21 cellular contexts compared by ENCODE assay signal in genomic region chr15:74824976-74825375, GRCh38. TPM values are rescaled to one million over a fixed set of nuclear protein-coding genes. Genes with fewer than 3 reads are reported as not detected.
DNase-seq lines count a peak whose midpoint lies in the region; ATAC-seq and TF ChIP-seq lines count a peak whose summit lies in the region.
"Had no signal": no experiment of that assay in that cellular context is flagged by ENCODE, and none has a peak within 500 bp of the region (broad histone marks: within the 10 kb centered on the region; RNA-seq: fewer than 3 reads in every experiment).

No MANE protein-coding gene starts in this region.

- no peak for TF ChIP-seq CTCF in Panc1 (IDR thresholded peaks at IDR 0.05)
- TF ChIP-seq CTCF in glutamatergic neuron (IDR thresholded peaks at IDR 0.05; ENCODE audit: partially characterized antibody, unreplicated experiment): no peak

- H3K4me3 Mint-ChIP-seq in glutamatergic neuron (ENCODE audit: unreplicated experiment): peak overlapping the region; percentile 12
- H3K4me3 Mint-ChIP-seq: B cell; CD8-positive, alpha-beta T cell; HFFc6 had no signal

- BruUV-seq in Panc1 (replicated peaks; lab: Mats Ljungman, UMichigan): no TSS peak

- H3K9me3 ChIP-seq in Karpas-422 (ENCODE audit: low read length): no peaks in the 10 kb centered on the region
- H3K9me3 ChIP-seq in Panc1 (ENCODE audit: control insufficient read depth, insufficient read depth, low read depth, low read length): no peaks in the 10 kb centered on the region
- H3K9me3 ChIP-seq: BLaER1, Caco-2, HAP-1 had no signal

- POLR2A ChIA-PET in Panc1 (lab: Charles Lee): interaction anchor here (0.5 kb wide), 1 partner anchor 55 kb away, joined by 9 read pairs; no protein-coding TSS in a partner anchor

- H3K36me3 Mint-ChIP-seq in glutamatergic neuron (ENCODE audit: unreplicated experiment): no peaks in the 10 kb centered on the region
- H3K36me3 Mint-ChIP-seq: CD4-positive, CD25-positive, alpha-beta regulatory T cell; CD8-positive, alpha-beta T cell had no signal

- H4K20me1 ChIP-seq in Karpas-422 (ENCODE audit: insufficient read depth, low read depth, low read length): no peaks in the 10 kb centered on the region

- no peak overlapping the region for H3K4me3 ChIP-seq in Karpas-422 (ENCODE audit: low read length)
- H3K4me3 ChIP-seq in Panc1 (ENCODE audit: low read depth in 2 of 2, low read length in 2 of 2): no peak overlapping the region
- H3K4me3 ChIP-seq: BLaER1, GM12878, HAP-1 had no signal

- no peak for DNase-seq in Karpas-422
- DNase-seq in Panc1 (ENCODE audit: low read depth, low spot score): no peak
- no peak for DNase-seq in glutamatergic neuron
- DNase-seq: Caco-2; CD4-positive, CD25-positive, alpha-beta regulatory T cell; CD8-positive, alpha-beta T cell; DMS153; DND-41; GDM1; GOT3; HFFc6 had no signal

- H3K27me3 Mint-ChIP-seq in glutamatergic neuron (ENCODE audit: unreplicated experiment): peaks cover 3% of the 10 kb centered on the region

- H3K9me3 Mint-ChIP-seq in glutamatergic neuron (ENCODE audit: unreplicated experiment): peaks cover 4% of the 10 kb centered on the region
- H3K9me3 Mint-ChIP-seq: CD8-positive, alpha-beta T cell; HFFc6 had no signal

- intact Hi-C loops in Panc1 (cut with micrococcal nuclease; ENCODE audit: unreplicated experiment): no loop called here

- H3K27ac Mint-ChIP-seq in glutamatergic neuron (ENCODE audit: unreplicated experiment): no peak overlapping the region
- H3K27ac Mint-ChIP-seq: B cell; CD8-positive, alpha-beta T cell; HFFc6 had no signal

- H3K4me1 ChIP-seq in Karpas-422 (ENCODE audit: low read length): peaks cover 76% of the 10 kb centered on the region
- H3K4me1 ChIP-seq in Panc1 (ENCODE audit: control insufficient read depth, insufficient read depth, low read length): no peaks in the 10 kb centered on the region; the same call in 1 of the 2 replicates
- H3K4me1 ChIP-seq: Caco-2, HAP-1 had no signal

- H3K4me1 Mint-ChIP-seq in glutamatergic neuron (ENCODE audit: low read depth, unreplicated experiment): peaks cover 52% of the 10 kb centered on the region

- H3K27me3 ChIP-seq in Karpas-422 (ENCODE audit: low read length): no peaks in the 10 kb centered on the region
- peaks cover 2% of the 10 kb centered on the region; the same call in 1 of the 2 replicates for H3K27me3 ChIP-seq in Panc1 (ENCODE audit: control insufficient read depth, insufficient read depth, low read length)

- H3K27ac ChIP-seq in Karpas-422 (ENCODE audit: low read length) (peak overlapping the region; percentile 99), Panc1 (ENCODE audit: low read length) (no peak overlapping the region)
- H3K27ac ChIP-seq: BLaER1, C4-2B had no signal

- H3K9me2 ChIP-seq in Karpas-422 (replicated peaks; ENCODE audit: insufficient read depth, low read length): no peaks in the 10 kb centered on the region

- peaks cover 11% of the 10 kb centered on the region for H3K79me2 ChIP-seq in Karpas-422 (ENCODE audit: low read length)

- CTCF ChIA-PET in Panc1 (lab: Charles Lee): interaction anchor here (0.8 kb wide), 1 partner anchor 131 kb away, joined by 3 read pairs; no protein-coding TSS in a partner anchor

- no peak overlapping the region for H2AFZ ChIP-seq in Karpas-422 (ENCODE audit: low read length)

- H3K4me2 ChIP-seq in Karpas-422 (ENCODE audit: low read depth, low read length, poor library complexity, severe bottlenecking): no peak overlapping the region
- H3K4me2 ChIP-seq: BLaER1 had no signal

- H3K9ac ChIP-seq in Karpas-422 (ENCODE audit: low read length): no peak overlapping the region
- H3K9ac ChIP-seq: BLaER1 had no signal

- in situ Hi-C loops in Panc1 (cut with HindIII; ENCODE audit: low pct_unique_long_range_greater_than_20kb, low sequenced_read_pairs): no loop called here

- no peaks in the 10 kb centered on the region for H3K36me3 ChIP-seq in Karpas-422 (ENCODE audit: insufficient read depth, low read length)
- no peaks in the 10 kb centered on the region for H3K36me3 ChIP-seq in Panc1 (ENCODE audit: control insufficient read depth, insufficient read depth, low read length)
- H3K36me3 ChIP-seq: BLaER1, HAP-1 had no signal

- ATAC-seq in Panc1 (peak; percentile 20; the same call in 1 of the 2 replicates), HG03139 (IDR thresholded peaks at IDR 0.05; ENCODE audit: unreplicated experiment) (no peak), GM18870 (IDR thresholded peaks at IDR 0.05; ENCODE audit: unreplicated experiment) (no peak), GM18511 (IDR thresholded peaks at IDR 0.05; ENCODE audit: unreplicated experiment) (no peak)
- ATAC-seq: CD8-positive, alpha-beta T cell; GM12878 had no signal

RNA-seq across cellular contexts. Expression of gene CPLX3, which starts 1.5 kb away (rescaled TPM):
- 5.2 and 7.3 TPM in 2 replicates for total RNA-seq in Karpas-422 (2014; rRNA removed; shearing (Covaris generic); ENCODE audit: low replicate concordance)
- not detected for total RNA-seq in Panc1 (2021; ENCODE audit: unreplicated experiment)
- polyA plus RNA-seq in Panc1 (2012; ENCODE audit: insufficient read length): not detected
- 0.32 TPM for total RNA-seq in glutamatergic neuron (ENCODE audit: unreplicated experiment)
- total RNA-seq: A172, B cell, Caco-2, GM12878 had no signal
- polyA plus RNA-seq: AG04450; CD4-positive, CD25-positive, alpha-beta regulatory T cell had no signal

RNA-seq across cellular contexts. Expression of gene LMAN1L, which starts 12.3 kb away (rescaled TPM):
- 3.3 and 4.3 TPM in 2 replicates for total RNA-seq in Karpas-422 (2014; rRNA removed; shearing (Covaris generic); ENCODE audit: low replicate concordance)
- total RNA-seq in Panc1 (2021; ENCODE audit: unreplicated experiment) (not detected), glutamatergic neuron (ENCODE audit: unreplicated experiment) (not detected)
- not detected for polyA plus RNA-seq in Panc1 (2012; ENCODE audit: insufficient read length)
- total RNA-seq: A172; Caco-2; CD4-positive, CD25-positive, alpha-beta regulatory T cell; CD8-positive, alpha-beta T cell; GM12878; HFFc6 had no signal
- polyA plus RNA-seq: AG04450; CD4-positive, CD25-positive, alpha-beta regulatory T cell; GM12878 had no signal

RNA-seq across cellular contexts. Expression of gene ULK3, which starts 18.0 kb away (rescaled TPM):
- total RNA-seq in Karpas-422 (2014; rRNA removed; shearing (Covaris generic); ENCODE audit: low replicate concordance): 87.3 and 89.6 TPM in 2 replicates
- total RNA-seq in Panc1 (2021; ENCODE audit: unreplicated experiment) (73.3 TPM), glutamatergic neuron (ENCODE audit: unreplicated experiment) (46.5 TPM)
- polyA plus RNA-seq in Panc1 (2012; ENCODE audit: insufficient read length): 55.5 TPM

RNA-seq across cellular contexts. Expression of gene CSK, which starts 43.1 kb away (rescaled TPM):
- total RNA-seq in Karpas-422 (2014; rRNA removed; shearing (Covaris generic); ENCODE audit: low replicate concordance): 172 and 306 TPM in 2 replicates
- total RNA-seq in Panc1 (2021; ENCODE audit: unreplicated experiment): 81.4 TPM
- polyA plus RNA-seq in Panc1 (2012; ENCODE audit: insufficient read length): 112 TPM
- 72.6 TPM for total RNA-seq in glutamatergic neuron (ENCODE audit: unreplicated experiment)

RNA-seq across cellular contexts. Expression of gene SCAMP2, which starts 48.2 kb away (rescaled TPM):
- total RNA-seq in Karpas-422 (2014; rRNA removed; shearing (Covaris generic); ENCODE audit: low replicate concordance): 37.1 and 54.9 TPM in 2 replicates
- total RNA-seq in Panc1 (2021; ENCODE audit: unreplicated experiment) (121 TPM), glutamatergic neuron (ENCODE audit: unreplicated experiment) (35.6 TPM)
- 162 TPM for polyA plus RNA-seq in Panc1 (2012; ENCODE audit: insufficient read length)
